Comparison of ENCODE assay signal across 23 cellular contexts in the genomic region with DNA sequence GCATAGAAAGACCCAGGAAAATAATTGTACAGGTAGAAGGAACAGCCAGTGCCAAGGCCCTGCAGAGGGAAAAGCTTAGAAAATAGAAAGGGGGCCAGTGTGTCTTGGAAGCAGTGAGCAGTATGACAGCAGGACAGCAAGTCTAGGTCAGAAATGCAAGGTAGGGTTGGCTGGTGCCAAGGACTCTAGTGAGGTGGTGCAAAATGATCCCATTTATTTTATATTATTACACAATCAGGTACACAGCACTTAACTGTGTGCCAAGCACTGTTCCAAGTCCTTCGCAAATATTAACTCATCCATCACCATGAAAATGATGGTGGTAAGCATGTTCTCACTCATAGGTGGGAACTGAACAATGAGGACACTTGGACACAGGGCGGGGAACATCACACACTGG.
"Had no signal": no experiment of that assay in that cellular context is flagged by ENCODE, and none has a peak within 500 bp of the region (broad histone marks: within the 10 kb centered on the region; RNA-seq: fewer than 3 reads in every experiment).

No MANE protein-coding gene starts in this region.

- FAIRE-seq: colon, TTC549 had no signal

- H3K27me3 ChIP-seq: esophagus muscularis mucosa, heart right ventricle, right atrium auricular region, testis had no signal

- H3K9me3 ChIP-seq: testis had no signal

- H3K79me2 ChIP-seq: parathyroid adenoma had no signal

- H3K36me3 ChIP-seq: esophagus muscularis mucosa, heart right ventricle, left ventricle myocardium inferior, right atrium auricular region had no signal

- ATAC-seq: activated naive CD4-positive, alpha-beta T cell treated with anti-CD3 and anti-CD28 coated beads, Interleukin-2, amount 50 U/mL, for 72 hours; activated T-cell treated with anti-CD3 and anti-CD28 coated beads, Interleukin-2, amount 50 U/mL, for 72 hours; heart right ventricle; naive thymus-derived CD4-positive, alpha-beta T cell had no signal

- DNase-seq: activated CD4-positive, alpha-beta T cell treated with anti-CD3 and anti-CD28 coated beads for 4 hours; activated CD4-positive, alpha-beta T cell treated with anti-CD3 and anti-CD28 coated beads, Interleukin-2, amount 50 U/mL, for 4 hours; activated naive CD4-positive, alpha-beta T cell; activated T-cell treated with anti-CD3 and anti-CD28 coated beads for 4 hours; activated T-cell treated with anti-CD3 and anti-CD28 coated beads, Interleukin-2, amount 50 U/mL, for 72 hours; dermis blood vessel endothelial cell; effector CD4-positive, alpha-beta T cell; foreskin keratinocyte; heart right ventricle; kidney glomerular epithelial cell; left ventricle myocardium inferior; naive thymus-derived CD4-positive, alpha-beta T cell; nucleus accumbens; stimulated activated CD4-positive, alpha-beta T cell treated with anti-CD3 and anti-CD28 coated beads, Interleukin-2, amount 100 ng/mL, for 48 hours; stimulated activated naive CD4-positive, alpha-beta T cell treated with Interleukin-2 at 50 U/mL for 16 hours; T-helper 1 cell; testis had no signal

- H3K4me3 ChIP-seq: esophagus muscularis mucosa, heart right ventricle, left ventricle myocardium inferior, right atrium auricular region, testis had no signal

- H2AFZ ChIP-seq: parathyroid adenoma had no signal

- H3K9ac ChIP-seq: parathyroid adenoma had no signal

- H3K27ac ChIP-seq: esophagus muscularis mucosa, foreskin keratinocyte, heart right ventricle, left ventricle myocardium inferior, parathyroid adenoma, right atrium auricular region, testis had no signal

- H3K4me1 ChIP-seq: esophagus muscularis mucosa, foreskin keratinocyte, heart right ventricle, left ventricle myocardium inferior, parathyroid adenoma, right atrium auricular region, testis had no signal
